1 cellular context compared by ENCODE assay signal in genomic region chr2:191170773-191171172, GRCh38.
TF ChIP-seq lines count a peak whose summit lies in the region.

No MANE protein-coding gene starts in this region.

TF ChIP-seq in SK-N-SH, 30 proteins besides CTCF, POLR2A, EP300 and RAD21 (continued from another document):
- TF ChIP-seq, protein P1, sequence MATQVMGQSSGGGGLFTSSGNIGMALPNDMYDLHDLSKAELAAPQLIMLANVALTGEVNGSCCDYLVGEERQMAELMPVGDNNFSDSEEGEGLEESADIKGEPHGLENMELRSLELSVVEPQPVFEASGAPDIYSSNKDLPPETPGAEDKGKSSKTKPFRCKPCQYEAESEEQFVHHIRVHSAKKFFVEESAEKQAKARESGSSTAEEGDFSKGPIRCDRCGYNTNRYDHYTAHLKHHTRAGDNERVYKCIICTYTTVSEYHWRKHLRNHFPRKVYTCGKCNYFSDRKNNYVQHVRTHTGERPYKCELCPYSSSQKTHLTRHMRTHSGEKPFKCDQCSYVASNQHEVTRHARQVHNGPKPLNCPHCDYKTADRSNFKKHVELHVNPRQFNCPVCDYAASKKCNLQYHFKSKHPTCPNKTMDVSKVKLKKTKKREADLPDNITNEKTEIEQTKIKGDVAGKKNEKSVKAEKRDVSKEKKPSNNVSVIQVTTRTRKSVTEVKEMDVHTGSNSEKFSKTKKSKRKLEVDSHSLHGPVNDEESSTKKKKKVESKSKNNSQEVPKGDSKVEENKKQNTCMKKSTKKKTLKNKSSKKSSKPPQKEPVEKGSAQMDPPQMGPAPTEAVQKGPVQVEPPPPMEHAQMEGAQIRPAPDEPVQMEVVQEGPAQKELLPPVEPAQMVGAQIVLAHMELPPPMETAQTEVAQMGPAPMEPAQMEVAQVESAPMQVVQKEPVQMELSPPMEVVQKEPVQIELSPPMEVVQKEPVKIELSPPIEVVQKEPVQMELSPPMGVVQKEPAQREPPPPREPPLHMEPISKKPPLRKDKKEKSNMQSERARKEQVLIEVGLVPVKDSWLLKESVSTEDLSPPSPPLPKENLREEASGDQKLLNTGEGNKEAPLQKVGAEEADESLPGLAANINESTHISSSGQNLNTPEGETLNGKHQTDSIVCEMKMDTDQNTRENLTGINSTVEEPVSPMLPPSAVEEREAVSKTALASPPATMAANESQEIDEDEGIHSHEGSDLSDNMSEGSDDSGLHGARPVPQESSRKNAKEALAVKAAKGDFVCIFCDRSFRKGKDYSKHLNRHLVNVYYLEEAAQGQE (IDR thresholded peaks at IDR 0.05; ENCODE audit: low read depth, low read length) = no peak
- TF ChIP-seq MEF2A (IDR thresholded peaks at IDR 0.05; ENCODE audit: borderline replicate concordance, low read depth) (no peak), NFIC (IDR thresholded peaks at IDR 0.05; ENCODE audit: borderline replicate concordance) (0 out of 2 replicates have a peak, but pooled peaks have one; percentile 42), FOSL2 (IDR thresholded peaks at IDR 0.05; ENCODE audit: borderline replicate concordance, low read depth) (peak; percentile 72)
- TF ChIP-seq, protein P2, sequence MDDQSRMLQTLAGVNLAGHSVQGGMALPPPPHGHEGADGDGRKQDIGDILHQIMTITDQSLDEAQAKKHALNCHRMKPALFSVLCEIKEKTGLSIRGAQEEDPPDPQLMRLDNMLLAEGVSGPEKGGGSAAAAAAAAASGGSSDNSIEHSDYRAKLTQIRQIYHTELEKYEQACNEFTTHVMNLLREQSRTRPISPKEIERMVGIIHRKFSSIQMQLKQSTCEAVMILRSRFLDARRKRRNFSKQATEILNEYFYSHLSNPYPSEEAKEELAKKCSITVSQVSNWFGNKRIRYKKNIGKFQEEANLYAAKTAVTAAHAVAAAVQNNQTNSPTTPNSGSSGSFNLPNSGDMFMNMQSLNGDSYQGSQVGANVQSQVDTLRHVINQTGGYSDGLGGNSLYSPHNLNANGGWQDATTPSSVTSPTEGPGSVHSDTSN (IDR thresholded peaks at IDR 0.05) = peak; percentile 82
